In the genomic region with DNA sequence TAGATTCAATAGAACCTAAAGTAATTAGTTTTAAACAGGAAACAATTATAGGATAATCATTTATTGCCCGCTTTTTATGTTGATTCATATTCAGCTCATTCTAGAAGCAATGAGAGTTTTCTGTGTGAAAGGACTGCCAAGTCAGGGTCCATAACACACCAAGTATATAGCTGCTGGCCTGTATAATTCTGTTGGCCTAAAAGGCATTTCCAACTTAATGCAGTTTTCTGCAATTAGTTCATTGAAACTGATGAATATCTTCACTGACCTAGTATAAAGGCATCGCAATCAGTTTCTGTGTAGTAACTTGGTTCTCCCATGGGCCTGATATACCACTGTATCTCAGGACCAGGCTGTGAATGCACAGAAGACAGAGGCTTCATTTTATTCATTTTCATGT, we compare ENCODE assay signal across 25 cellular contexts.
"Had no signal": no experiment of that assay in that cellular context is flagged by ENCODE, and none has a peak within 500 bp of the region (broad histone marks: within the 10 kb centered on the region; RNA-seq: fewer than 3 reads in every experiment).

No MANE protein-coding gene starts in this region.

- DNase-seq: colonic mucosa; cortex of kidney; dermis blood vessel endothelial cell; dorsolateral prefrontal cortex; effector CD4-positive, alpha-beta T cell; effector CD8-positive, alpha-beta T cell; effector memory CD4-positive, alpha-beta T cell; effector memory CD8-positive, alpha-beta T cell; endodermal cell; erythroblast; esophagus squamous epithelium; foreskin fibroblast; foreskin keratinocyte; foreskin melanocyte; gastrocnemius medialis; glutamatergic neuron; head of caudate nucleus; heart left ventricle; heart right ventricle had no signal

- H3K4me3 ChIP-seq: colonic mucosa, coronary artery, dorsolateral prefrontal cortex, esophagus muscularis mucosa, esophagus squamous epithelium, gastrocnemius medialis, gastroesophageal sphincter, heart left ventricle, heart right ventricle, hepatocyte had no signal

- H3K36me3 ChIP-seq: colonic mucosa, gastrocnemius medialis had no signal

- H3K79me2 ChIP-seq: hepatocyte had no signal

- H3K27ac ChIP-seq: colonic mucosa, coronary artery, dorsolateral prefrontal cortex, epithelial cell of prostate, esophagus squamous epithelium, foreskin keratinocyte, gastrocnemius medialis, heart left ventricle, heart right ventricle, hepatocyte had no signal

- H2AFZ ChIP-seq: hepatocyte had no signal

- H3K4me2 ChIP-seq: hepatocyte had no signal

- ATAC-seq: effector memory CD8-positive, alpha-beta T cell; esophagus mucosa; foreskin keratinocyte; gastrocnemius medialis; gastroesophageal sphincter; heart left ventricle; heart right ventricle had no signal

- H3K4me1 ChIP-seq: colonic mucosa, esophagus squamous epithelium, foreskin keratinocyte, gastrocnemius medialis, heart left ventricle, heart right ventricle had no signal

- H3K27me3 ChIP-seq: colonic mucosa, dorsolateral prefrontal cortex, esophagus muscularis mucosa, esophagus squamous epithelium, foreskin keratinocyte, gastrocnemius medialis, gastroesophageal sphincter, heart left ventricle, heart right ventricle, hepatocyte had no signal

- H3K9me3 ChIP-seq: colonic mucosa, esophagus muscularis mucosa, esophagus squamous epithelium, gastrocnemius medialis, gastroesophageal sphincter, heart left ventricle, heart right ventricle had no signal
